ENCODE assay signal across 17 cellular contexts in genomic region chr18:76657428-76657827, GRCh38.
DNase-seq lines count a peak whose midpoint lies in the region; ATAC-seq and TF ChIP-seq lines count a peak whose summit lies in the region.
"Had no signal": no experiment of that assay in that cellular context is flagged by ENCODE, and none has a peak within 500 bp of the region (broad histone marks: within the 10 kb centered on the region; RNA-seq: fewer than 3 reads in every experiment).

No MANE protein-coding gene starts in this region.

- H3K9me3 Mint-ChIP-seq in activated CD8-positive, alpha-beta memory T cell treated with anti-CD3 and anti-CD28 coated beads, Interleukin-2, amount 10 ng/mL, durations not matched to agents 7 days and 5 days (ENCODE audit: low read depth), result no peaks in the 10 kb centered on the region
- H3K9me3 Mint-ChIP-seq in T-helper 2 cell treated with Interferon-gamma antibody and Interleukin-4, amounts not matched to agents 5 μg/mL and 100 μg/mL, for 36 hours, result no peaks in the 10 kb centered on the region
- H3K9me3 Mint-ChIP-seq: T-cell had no signal

- DNase-seq in activated CD8-positive, alpha-beta memory T cell treated with anti-CD3 and anti-CD28 coated beads, Interleukin-2, amount 10 ng/mL, durations not matched to agents 7 days and 5 days, result no peak
- no peak for DNase-seq in activated CD8-positive, alpha-beta memory T cell treated with anti-CD3 and anti-CD28 coated beads for 24 hours
- DNase-seq in T-helper 2 cell treated with Interferon-gamma antibody and Interleukin-4, amounts not matched to agents 5 μg/mL and 100 μg/mL, for 36 hours (ENCODE audit: low spot score), result no peak
- DNase-seq in islet precursor cell (peak; percentile 95), vagina (ENCODE audit: extremely low spot score in 2 of 2) (no peak), hepatic stellate cell (ENCODE audit: low spot score) (no peak)
- DNase-seq: activated CD4-positive, alpha-beta T cell treated with anti-CD3 and anti-CD28 coated beads for 36 hours; cortex of kidney; MG63; midbrain; NCI-H345; PC-9; T-cell; thyroid gland had no signal

- H3K4me1 Mint-ChIP-seq in activated CD8-positive, alpha-beta memory T cell treated with anti-CD3 and anti-CD28 coated beads, Interleukin-2, amount 10 ng/mL, durations not matched to agents 7 days and 5 days, result peaks cover 21% of the 10 kb centered on the region
- peaks cover 17% of the 10 kb centered on the region for H3K4me1 Mint-ChIP-seq in T-helper 2 cell treated with Interferon-gamma antibody and Interleukin-4, amounts not matched to agents 5 μg/mL and 100 μg/mL, for 36 hours (ENCODE audit: low read depth)

- no peaks in the 10 kb centered on the region for H3K36me3 Mint-ChIP-seq in activated CD8-positive, alpha-beta memory T cell treated with anti-CD3 and anti-CD28 coated beads, Interleukin-2, amount 10 ng/mL, durations not matched to agents 7 days and 5 days
- H3K36me3 Mint-ChIP-seq in T-helper 2 cell treated with Interferon-gamma antibody and Interleukin-4, amounts not matched to agents 5 μg/mL and 100 μg/mL, for 36 hours (ENCODE audit: low read depth), result no peaks in the 10 kb centered on the region
- H3K36me3 Mint-ChIP-seq: T-cell had no signal

- TF ChIP-seq POLR2A in vagina (IDR thresholded peaks at IDR 0.05), result no peak

- CTCF ChIA-PET in activated CD8-positive, alpha-beta memory T cell treated with anti-CD3 and anti-CD28 coated beads, Interleukin-2, amount 10 ng/mL, durations not matched to agents 7 days and 5 days (lab: Charles Lee), result interaction anchor here (1.6 to 4.0 kb wide), 3 partner anchors 30 to 259 kb away, joined by 5 to 18 read pairs (median 7); no protein-coding TSS in a partner anchor

- H3K27ac Mint-ChIP-seq in activated CD8-positive, alpha-beta memory T cell treated with anti-CD3 and anti-CD28 coated beads, Interleukin-2, amount 10 ng/mL, durations not matched to agents 7 days and 5 days, result no peak overlapping the region
- no peak overlapping the region for H3K27ac Mint-ChIP-seq in T-helper 2 cell treated with Interferon-gamma antibody and Interleukin-4, amounts not matched to agents 5 μg/mL and 100 μg/mL, for 36 hours
- H3K27ac Mint-ChIP-seq: activated CD4-positive, alpha-beta T cell treated with anti-CD3 and anti-CD28 coated beads for 36 hours; T-cell had no signal

- H3K4me3 Mint-ChIP-seq in activated CD8-positive, alpha-beta memory T cell treated with anti-CD3 and anti-CD28 coated beads, Interleukin-2, amount 10 ng/mL, durations not matched to agents 7 days and 5 days, result peak overlapping the region; percentile 10
- peak overlapping the region; percentile 61 for H3K4me3 Mint-ChIP-seq in T-helper 2 cell treated with Interferon-gamma antibody and Interleukin-4, amounts not matched to agents 5 μg/mL and 100 μg/mL, for 36 hours
- H3K4me3 Mint-ChIP-seq: activated CD4-positive, alpha-beta T cell treated with anti-CD3 and anti-CD28 coated beads for 36 hours; T-cell had no signal

- intact Hi-C loops in vagina (cut with DNase I), result no loop called here

- no peaks in the 10 kb centered on the region for H3K27me3 ChIP-seq in vagina
- H3K27me3 ChIP-seq: MG63, thyroid gland had no signal

- peak; percentile 32 for ATAC-seq in activated CD8-positive, alpha-beta memory T cell treated with anti-CD3 and anti-CD28 coated beads, Interleukin-2, amount 10 ng/mL, durations not matched to agents 7 days and 5 days
- ATAC-seq in HG02610 (IDR thresholded peaks at IDR 0.05; ENCODE audit: unreplicated experiment), result no peak
- no peak for ATAC-seq in HG02840 (IDR thresholded peaks at IDR 0.05; ENCODE audit: low FRiP score, unreplicated experiment)
- ATAC-seq: T-cell had no signal

- H3K27ac ChIP-seq in vagina, result peak overlapping the region; percentile 33
- H3K27ac ChIP-seq: ascending aorta, PC-9, thyroid gland had no signal

- no peak for TF ChIP-seq CTCF in vagina (IDR thresholded peaks at IDR 0.05)

- peaks cover 8% of the 10 kb centered on the region for H3K4me1 ChIP-seq in vagina
- H3K4me1 ChIP-seq: ascending aorta, thyroid gland had no signal

- H3K9me3 ChIP-seq in vagina, result no peaks in the 10 kb centered on the region
- H3K9me3 ChIP-seq: ascending aorta, MG63, thyroid gland had no signal

- H3K4me3 ChIP-seq in vagina, result no peak overlapping the region
- H3K4me3 ChIP-seq: ascending aorta, MG63, PC-9, thyroid gland had no signal

- peaks cover 54% of the 10 kb centered on the region for H3K27me3 Mint-ChIP-seq in activated CD8-positive, alpha-beta memory T cell treated with anti-CD3 and anti-CD28 coated beads, Interleukin-2, amount 10 ng/mL, durations not matched to agents 7 days and 5 days
- peaks cover 43% of the 10 kb centered on the region for H3K27me3 Mint-ChIP-seq in T-helper 2 cell treated with Interferon-gamma antibody and Interleukin-4, amounts not matched to agents 5 μg/mL and 100 μg/mL, for 36 hours (ENCODE audit: low read depth)

- H3K36me3 ChIP-seq in vagina, result no peaks in the 10 kb centered on the region
- H3K36me3 ChIP-seq: ascending aorta, MG63, thyroid gland had no signal
